ENCODE assay signal across 1 cellular context in the genomic region with DNA sequence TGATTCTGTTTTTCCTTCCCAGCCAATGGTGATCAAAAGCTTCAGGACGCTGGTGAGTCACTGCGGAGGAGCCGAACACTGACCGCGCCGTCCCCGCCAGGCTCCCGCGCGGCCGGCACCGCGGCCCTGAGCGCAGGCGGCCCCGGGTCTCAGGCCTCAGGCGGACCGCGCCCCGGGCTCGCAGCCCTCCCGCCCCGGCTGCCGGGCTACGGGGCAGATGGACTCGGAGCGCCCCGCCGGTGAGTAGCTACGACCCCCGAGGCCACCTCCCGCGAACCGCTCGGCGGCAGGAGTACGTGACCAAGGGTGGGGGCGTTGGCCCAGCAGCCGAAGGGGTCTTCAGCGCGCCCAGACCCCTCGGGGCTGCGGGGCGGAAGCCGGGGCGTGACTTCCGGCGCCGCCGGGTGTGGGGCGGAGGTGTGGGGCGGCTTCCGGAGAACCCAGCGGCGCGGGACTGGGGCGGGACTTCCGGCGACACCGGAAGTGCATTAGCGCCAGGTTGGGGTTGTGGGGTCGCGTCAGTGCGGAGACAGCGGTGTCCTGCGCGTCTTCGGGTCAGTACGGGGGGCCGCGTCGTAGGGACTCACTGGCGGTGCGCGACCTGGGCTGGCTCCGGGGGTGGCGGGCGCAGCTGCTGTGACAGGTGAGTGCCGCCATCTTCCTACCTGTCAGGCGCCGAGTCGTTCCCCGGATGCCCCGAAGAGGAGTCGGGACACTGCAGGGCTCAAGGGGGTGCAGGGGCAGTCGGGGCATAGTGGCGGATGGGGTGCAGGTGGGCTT.
TF ChIP-seq lines count a peak whose summit lies in the region.

A gene with protein sequence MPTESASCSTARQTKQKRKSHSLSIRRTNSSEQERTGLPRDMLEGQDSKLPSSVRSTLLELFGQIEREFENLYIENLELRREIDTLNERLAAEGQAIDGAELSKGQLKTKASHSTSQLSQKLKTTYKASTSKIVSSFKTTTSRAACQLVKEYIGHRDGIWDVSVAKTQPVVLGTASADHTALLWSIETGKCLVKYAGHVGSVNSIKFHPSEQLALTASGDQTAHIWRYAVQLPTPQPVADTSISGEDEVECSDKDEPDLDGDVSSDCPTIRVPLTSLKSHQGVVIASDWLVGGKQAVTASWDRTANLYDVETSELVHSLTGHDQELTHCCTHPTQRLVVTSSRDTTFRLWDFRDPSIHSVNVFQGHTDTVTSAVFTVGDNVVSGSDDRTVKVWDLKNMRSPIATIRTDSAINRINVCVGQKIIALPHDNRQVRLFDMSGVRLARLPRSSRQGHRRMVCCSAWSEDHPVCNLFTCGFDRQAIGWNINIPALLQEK (plus strand): TSS at position 60 of the 780 bp plus-strand sequence. CDS start 15,771 bp downstream, outside the sequence.

TF ChIP-seq in WTC11, 78 proteins besides CTCF, POLR2A, EP300 and RAD21 (continued from another document and continues in another):
- TF ChIP-seq, protein P1, sequence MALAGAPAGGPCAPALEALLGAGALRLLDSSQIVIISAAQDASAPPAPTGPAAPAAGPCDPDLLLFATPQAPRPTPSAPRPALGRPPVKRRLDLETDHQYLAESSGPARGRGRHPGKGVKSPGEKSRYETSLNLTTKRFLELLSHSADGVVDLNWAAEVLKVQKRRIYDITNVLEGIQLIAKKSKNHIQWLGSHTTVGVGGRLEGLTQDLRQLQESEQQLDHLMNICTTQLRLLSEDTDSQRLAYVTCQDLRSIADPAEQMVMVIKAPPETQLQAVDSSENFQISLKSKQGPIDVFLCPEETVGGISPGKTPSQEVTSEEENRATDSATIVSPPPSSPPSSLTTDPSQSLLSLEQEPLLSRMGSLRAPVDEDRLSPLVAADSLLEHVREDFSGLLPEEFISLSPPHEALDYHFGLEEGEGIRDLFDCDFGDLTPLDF (CRISPR knock-in tag; IDR thresholded peaks at IDR 0.05) = peak; percentile 85
- TF ChIP-seq SMAD3 (CRISPR knock-in tag; IDR thresholded peaks at IDR 0.05; ENCODE audit: borderline replicate concordance) (peak; percentile 56; the same call in 1 of the 2 replicates), ZNF263 (CRISPR knock-in tag; IDR thresholded peaks at IDR 0.05; ENCODE audit: low read depth) (no peak), ZNF121 (CRISPR knock-in tag; IDR thresholded peaks at IDR 0.05) (no peak), ZNF138 (CRISPR knock-in tag; conservative IDR thresholded peaks at IDR 0.05) (no peak), TEAD1 (CRISPR knock-in tag; IDR thresholded peaks at IDR 0.05) (no peak), ZNF671 (CRISPR knock-in tag; IDR thresholded peaks at IDR 0.05) (no peak), ZBTB21 (CRISPR knock-in tag; IDR thresholded peaks at IDR 0.05; ENCODE audit: borderline replicate concordance) (no peak), MYBL2 (CRISPR knock-in tag; IDR thresholded peaks at IDR 0.05) (0 out of 2 replicates have a peak, but pooled peaks have one; percentile 50), MXD4 (CRISPR knock-in tag; IDR thresholded peaks at IDR 0.05; ENCODE audit: borderline replicate concordance) (no peak), RORB (CRISPR knock-in tag; IDR thresholded peaks at IDR 0.05) (no peak), FOXK1 (CRISPR knock-in tag; IDR thresholded peaks at IDR 0.05) (peak; percentile 76; the same call in 1 of the 2 replicates), GRHL2 (CRISPR knock-in tag; IDR thresholded peaks at IDR 0.05; ENCODE audit: insufficient replicate concordance, severe bottlenecking) (no peak), GTF2I (CRISPR knock-in tag; conservative IDR thresholded peaks at IDR 0.05) (no peak), JAZF1 (CRISPR knock-in tag; IDR thresholded peaks at IDR 0.05) (no peak), EMX1 (CRISPR knock-in tag; IDR thresholded peaks at IDR 0.05) (no peak), ZNF416 (CRISPR knock-in tag; IDR thresholded peaks at IDR 0.05) (no peak), RELA (CRISPR knock-in tag; IDR thresholded peaks at IDR 0.05; ENCODE audit: borderline replicate concordance) (no peak)
- TF ChIP-seq, protein P2, sequence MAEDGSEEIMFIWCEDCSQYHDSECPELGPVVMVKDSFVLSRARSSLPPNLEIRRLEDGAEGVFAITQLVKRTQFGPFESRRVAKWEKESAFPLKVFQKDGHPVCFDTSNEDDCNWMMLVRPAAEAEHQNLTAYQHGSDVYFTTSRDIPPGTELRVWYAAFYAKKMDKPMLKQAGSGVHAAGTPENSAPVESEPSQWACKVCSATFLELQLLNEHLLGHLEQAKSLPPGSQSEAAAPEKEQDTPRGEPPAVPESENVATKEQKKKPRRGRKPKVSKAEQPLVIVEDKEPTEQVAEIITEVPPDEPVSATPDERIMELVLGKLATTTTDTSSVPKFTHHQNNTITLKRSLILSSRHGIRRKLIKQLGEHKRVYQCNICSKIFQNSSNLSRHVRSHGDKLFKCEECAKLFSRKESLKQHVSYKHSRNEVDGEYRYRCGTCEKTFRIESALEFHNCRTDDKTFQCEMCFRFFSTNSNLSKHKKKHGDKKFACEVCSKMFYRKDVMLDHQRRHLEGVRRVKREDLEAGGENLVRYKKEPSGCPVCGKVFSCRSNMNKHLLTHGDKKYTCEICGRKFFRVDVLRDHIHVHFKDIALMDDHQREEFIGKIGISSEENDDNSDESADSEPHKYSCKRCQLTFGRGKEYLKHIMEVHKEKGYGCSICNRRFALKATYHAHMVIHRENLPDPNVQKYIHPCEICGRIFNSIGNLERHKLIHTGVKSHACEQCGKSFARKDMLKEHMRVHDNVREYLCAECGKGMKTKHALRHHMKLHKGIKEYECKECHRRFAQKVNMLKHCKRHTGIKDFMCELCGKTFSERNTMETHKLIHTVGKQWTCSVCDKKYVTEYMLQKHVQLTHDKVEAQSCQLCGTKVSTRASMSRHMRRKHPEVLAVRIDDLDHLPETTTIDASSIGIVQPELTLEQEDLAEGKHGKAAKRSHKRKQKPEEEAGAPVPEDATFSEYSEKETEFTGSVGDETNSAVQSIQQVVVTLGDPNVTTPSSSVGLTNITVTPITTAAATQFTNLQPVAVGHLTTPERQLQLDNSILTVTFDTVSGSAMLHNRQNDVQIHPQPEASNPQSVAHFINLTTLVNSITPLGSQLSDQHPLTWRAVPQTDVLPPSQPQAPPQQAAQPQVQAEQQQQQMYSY (CRISPR knock-in tag; IDR thresholded peaks at IDR 0.05) = no peak
- TF ChIP-seq, protein P3, sequence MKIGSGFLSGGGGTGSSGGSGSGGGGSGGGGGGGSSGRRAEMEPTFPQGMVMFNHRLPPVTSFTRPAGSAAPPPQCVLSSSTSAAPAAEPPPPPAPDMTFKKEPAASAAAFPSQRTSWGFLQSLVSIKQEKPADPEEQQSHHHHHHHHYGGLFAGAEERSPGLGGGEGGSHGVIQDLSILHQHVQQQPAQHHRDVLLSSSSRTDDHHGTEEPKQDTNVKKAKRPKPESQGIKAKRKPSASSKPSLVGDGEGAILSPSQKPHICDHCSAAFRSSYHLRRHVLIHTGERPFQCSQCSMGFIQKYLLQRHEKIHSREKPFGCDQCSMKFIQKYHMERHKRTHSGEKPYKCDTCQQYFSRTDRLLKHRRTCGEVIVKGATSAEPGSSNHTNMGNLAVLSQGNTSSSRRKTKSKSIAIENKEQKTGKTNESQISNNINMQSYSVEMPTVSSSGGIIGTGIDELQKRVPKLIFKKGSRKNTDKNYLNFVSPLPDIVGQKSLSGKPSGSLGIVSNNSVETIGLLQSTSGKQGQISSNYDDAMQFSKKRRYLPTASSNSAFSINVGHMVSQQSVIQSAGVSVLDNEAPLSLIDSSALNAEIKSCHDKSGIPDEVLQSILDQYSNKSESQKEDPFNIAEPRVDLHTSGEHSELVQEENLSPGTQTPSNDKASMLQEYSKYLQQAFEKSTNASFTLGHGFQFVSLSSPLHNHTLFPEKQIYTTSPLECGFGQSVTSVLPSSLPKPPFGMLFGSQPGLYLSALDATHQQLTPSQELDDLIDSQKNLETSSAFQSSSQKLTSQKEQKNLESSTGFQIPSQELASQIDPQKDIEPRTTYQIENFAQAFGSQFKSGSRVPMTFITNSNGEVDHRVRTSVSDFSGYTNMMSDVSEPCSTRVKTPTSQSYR (CRISPR knock-in tag; IDR thresholded peaks at IDR 0.05) = peak; percentile 65; the same call in 1 of the 2 replicates
- TF ChIP-seq, protein P4, sequence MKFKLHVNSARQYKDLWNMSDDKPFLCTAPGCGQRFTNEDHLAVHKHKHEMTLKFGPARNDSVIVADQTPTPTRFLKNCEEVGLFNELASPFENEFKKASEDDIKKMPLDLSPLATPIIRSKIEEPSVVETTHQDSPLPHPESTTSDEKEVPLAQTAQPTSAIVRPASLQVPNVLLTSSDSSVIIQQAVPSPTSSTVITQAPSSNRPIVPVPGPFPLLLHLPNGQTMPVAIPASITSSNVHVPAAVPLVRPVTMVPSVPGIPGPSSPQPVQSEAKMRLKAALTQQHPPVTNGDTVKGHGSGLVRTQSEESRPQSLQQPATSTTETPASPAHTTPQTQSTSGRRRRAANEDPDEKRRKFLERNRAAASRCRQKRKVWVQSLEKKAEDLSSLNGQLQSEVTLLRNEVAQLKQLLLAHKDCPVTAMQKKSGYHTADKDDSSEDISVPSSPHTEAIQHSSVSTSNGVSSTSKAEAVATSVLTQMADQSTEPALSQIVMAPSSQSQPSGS (CRISPR knock-in tag; IDR thresholded peaks at IDR 0.05; ENCODE audit: borderline replicate concordance, low read depth) = no peak
- TF ChIP-seq, protein P5, sequence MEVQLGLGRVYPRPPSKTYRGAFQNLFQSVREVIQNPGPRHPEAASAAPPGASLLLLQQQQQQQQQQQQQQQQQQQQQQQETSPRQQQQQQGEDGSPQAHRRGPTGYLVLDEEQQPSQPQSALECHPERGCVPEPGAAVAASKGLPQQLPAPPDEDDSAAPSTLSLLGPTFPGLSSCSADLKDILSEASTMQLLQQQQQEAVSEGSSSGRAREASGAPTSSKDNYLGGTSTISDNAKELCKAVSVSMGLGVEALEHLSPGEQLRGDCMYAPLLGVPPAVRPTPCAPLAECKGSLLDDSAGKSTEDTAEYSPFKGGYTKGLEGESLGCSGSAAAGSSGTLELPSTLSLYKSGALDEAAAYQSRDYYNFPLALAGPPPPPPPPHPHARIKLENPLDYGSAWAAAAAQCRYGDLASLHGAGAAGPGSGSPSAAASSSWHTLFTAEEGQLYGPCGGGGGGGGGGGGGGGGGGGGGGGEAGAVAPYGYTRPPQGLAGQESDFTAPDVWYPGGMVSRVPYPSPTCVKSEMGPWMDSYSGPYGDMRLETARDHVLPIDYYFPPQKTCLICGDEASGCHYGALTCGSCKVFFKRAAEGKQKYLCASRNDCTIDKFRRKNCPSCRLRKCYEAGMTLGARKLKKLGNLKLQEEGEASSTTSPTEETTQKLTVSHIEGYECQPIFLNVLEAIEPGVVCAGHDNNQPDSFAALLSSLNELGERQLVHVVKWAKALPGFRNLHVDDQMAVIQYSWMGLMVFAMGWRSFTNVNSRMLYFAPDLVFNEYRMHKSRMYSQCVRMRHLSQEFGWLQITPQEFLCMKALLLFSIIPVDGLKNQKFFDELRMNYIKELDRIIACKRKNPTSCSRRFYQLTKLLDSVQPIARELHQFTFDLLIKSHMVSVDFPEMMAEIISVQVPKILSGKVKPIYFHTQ (CRISPR knock-in tag; IDR thresholded peaks at IDR 0.05) = no peak
- TF ChIP-seq, protein P6, sequence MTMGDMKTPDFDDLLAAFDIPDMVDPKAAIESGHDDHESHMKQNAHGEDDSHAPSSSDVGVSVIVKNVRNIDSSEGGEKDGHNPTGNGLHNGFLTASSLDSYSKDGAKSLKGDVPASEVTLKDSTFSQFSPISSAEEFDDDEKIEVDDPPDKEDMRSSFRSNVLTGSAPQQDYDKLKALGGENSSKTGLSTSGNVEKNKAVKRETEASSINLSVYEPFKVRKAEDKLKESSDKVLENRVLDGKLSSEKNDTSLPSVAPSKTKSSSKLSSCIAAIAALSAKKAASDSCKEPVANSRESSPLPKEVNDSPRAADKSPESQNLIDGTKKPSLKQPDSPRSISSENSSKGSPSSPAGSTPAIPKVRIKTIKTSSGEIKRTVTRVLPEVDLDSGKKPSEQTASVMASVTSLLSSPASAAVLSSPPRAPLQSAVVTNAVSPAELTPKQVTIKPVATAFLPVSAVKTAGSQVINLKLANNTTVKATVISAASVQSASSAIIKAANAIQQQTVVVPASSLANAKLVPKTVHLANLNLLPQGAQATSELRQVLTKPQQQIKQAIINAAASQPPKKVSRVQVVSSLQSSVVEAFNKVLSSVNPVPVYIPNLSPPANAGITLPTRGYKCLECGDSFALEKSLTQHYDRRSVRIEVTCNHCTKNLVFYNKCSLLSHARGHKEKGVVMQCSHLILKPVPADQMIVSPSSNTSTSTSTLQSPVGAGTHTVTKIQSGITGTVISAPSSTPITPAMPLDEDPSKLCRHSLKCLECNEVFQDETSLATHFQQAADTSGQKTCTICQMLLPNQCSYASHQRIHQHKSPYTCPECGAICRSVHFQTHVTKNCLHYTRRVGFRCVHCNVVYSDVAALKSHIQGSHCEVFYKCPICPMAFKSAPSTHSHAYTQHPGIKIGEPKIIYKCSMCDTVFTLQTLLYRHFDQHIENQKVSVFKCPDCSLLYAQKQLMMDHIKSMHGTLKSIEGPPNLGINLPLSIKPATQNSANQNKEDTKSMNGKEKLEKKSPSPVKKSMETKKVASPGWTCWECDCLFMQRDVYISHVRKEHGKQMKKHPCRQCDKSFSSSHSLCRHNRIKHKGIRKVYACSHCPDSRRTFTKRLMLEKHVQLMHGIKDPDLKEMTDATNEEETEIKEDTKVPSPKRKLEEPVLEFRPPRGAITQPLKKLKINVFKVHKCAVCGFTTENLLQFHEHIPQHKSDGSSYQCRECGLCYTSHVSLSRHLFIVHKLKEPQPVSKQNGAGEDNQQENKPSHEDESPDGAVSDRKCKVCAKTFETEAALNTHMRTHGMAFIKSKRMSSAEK (CRISPR knock-in tag; IDR thresholded peaks at IDR 0.05; ENCODE audit: borderline replicate concordance) = no peak
- TF ChIP-seq, protein P7, sequence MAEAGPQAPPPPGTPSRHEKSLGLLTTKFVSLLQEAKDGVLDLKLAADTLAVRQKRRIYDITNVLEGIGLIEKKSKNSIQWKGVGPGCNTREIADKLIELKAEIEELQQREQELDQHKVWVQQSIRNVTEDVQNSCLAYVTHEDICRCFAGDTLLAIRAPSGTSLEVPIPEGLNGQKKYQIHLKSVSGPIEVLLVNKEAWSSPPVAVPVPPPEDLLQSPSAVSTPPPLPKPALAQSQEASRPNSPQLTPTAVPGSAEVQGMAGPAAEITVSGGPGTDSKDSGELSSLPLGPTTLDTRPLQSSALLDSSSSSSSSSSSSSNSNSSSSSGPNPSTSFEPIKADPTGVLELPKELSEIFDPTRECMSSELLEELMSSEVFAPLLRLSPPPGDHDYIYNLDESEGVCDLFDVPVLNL (CRISPR knock-in tag; IDR thresholded peaks at IDR 0.05; ENCODE audit: borderline replicate concordance, low read depth) = no peak; the same call in none of the 2 replicates
- TF ChIP-seq, protein P8, sequence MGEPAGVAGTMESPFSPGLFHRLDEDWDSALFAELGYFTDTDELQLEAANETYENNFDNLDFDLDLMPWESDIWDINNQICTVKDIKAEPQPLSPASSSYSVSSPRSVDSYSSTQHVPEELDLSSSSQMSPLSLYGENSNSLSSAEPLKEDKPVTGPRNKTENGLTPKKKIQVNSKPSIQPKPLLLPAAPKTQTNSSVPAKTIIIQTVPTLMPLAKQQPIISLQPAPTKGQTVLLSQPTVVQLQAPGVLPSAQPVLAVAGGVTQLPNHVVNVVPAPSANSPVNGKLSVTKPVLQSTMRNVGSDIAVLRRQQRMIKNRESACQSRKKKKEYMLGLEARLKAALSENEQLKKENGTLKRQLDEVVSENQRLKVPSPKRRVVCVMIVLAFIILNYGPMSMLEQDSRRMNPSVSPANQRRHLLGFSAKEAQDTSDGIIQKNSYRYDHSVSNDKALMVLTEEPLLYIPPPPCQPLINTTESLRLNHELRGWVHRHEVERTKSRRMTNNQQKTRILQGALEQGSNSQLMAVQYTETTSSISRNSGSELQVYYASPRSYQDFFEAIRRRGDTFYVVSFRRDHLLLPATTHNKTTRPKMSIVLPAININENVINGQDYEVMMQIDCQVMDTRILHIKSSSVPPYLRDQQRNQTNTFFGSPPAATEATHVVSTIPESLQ (CRISPR knock-in tag; IDR thresholded peaks at IDR 0.05) = no peak
